23 cellular contexts compared by ENCODE assay signal in genomic region chr15:69190504-69190903, GRCh38.
"Had no signal": no experiment of that assay in that cellular context is flagged by ENCODE, and none has a peak within 500 bp of the region (broad histone marks: within the 10 kb centered on the region; RNA-seq: fewer than 3 reads in every experiment).

No MANE protein-coding gene starts in this region.

- DNase-seq: dermis blood vessel endothelial cell; dorsolateral prefrontal cortex; effector CD4-positive, alpha-beta T cell; effector memory CD4-positive, alpha-beta T cell; erythroblast; esophagus squamous epithelium; foreskin fibroblast; foreskin melanocyte; gastrocnemius medialis; glutamatergic neuron; head of caudate nucleus; heart right ventricle; hippocampal formation; left cardiac atrium; left lung; left ventricle myocardium superior; lower lobe of right lung; mesendoderm; midbrain; naive thymus-derived CD4-positive, alpha-beta T cell had no signal

- H3K36me3 ChIP-seq: esophagus squamous epithelium, gastrocnemius medialis, heart right ventricle, left lung, lower lobe of right lung had no signal

- H3K4me3 Mint-ChIP-seq: naive thymus-derived CD4-positive, alpha-beta T cell had no signal

- H3K27ac Mint-ChIP-seq: naive thymus-derived CD4-positive, alpha-beta T cell had no signal

- H3K27ac ChIP-seq: coronary artery, epithelial cell of prostate, esophagus squamous epithelium, gastrocnemius medialis, heart right ventricle, left lung, lower lobe of right lung had no signal

- H3K27me3 ChIP-seq: dorsolateral prefrontal cortex, esophagus squamous epithelium, gastrocnemius medialis, heart right ventricle, left lung had no signal

- H3K4me3 ChIP-seq: coronary artery, dorsolateral prefrontal cortex, esophagus squamous epithelium, gastrocnemius medialis, heart right ventricle, left lung, lower lobe of right lung had no signal

- H3K9me3 ChIP-seq: gastrocnemius medialis had no signal

- ATAC-seq: esophagus mucosa; gastrocnemius medialis; heart right ventricle; left cardiac atrium; left lung; left ventricle myocardium superior; lower lobe of right lung; naive thymus-derived CD4-positive, alpha-beta T cell had no signal
